ENCODE assay signal across 8 cellular contexts in the genomic region with DNA sequence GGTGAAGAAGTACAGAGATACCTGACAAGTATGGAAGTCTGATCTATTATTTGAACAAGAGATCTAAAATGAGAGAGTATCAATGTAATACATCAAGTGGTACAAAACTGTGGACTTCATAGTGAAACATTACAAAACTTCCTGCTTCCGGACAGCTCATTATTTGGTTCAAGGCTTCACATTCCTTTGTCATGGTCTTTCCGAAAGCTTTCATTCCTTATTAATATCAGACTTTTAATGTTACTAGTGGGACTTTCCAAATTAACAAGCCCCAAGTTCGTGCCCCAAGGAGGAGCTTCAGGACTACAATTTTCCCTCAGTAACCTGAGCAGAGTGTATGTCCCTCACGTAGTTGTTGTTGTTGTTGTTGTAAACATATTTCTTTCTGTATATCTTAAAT. TPM values are rescaled to one million over a fixed set of nuclear protein-coding genes. Genes with fewer than 3 reads are reported as not detected.
A peak's percentile ranks its signal among the peaks of the same experiment; 100 is the strongest.
DNase-seq lines count a peak whose midpoint lies in the region; ATAC-seq and TF ChIP-seq lines count a peak whose summit lies in the region.

No MANE protein-coding gene starts in this region.

- no peaks in the 10 kb centered on the region for H3K27me3 Mint-ChIP-seq in stimulated activated naive CD8-positive, alpha-beta T cell treated with anti-CD3 and anti-CD28 coated beads, Interleukin-15, Interleukin-2, amounts not matched to agents 100 ng/mL and 50 ng/mL, for 24 hours

- intact Hi-C loops in adrenal gland (cut with DNase I): no loop called here

- peak overlapping the region; percentile 73 for H3K27ac Mint-ChIP-seq in stimulated activated naive CD8-positive, alpha-beta T cell treated with anti-CD3 and anti-CD28 coated beads, Interleukin-15, Interleukin-2, amounts not matched to agents 100 ng/mL and 50 ng/mL, for 24 hours

- peak overlapping the region; percentile 88 for H3K4me3 Mint-ChIP-seq in stimulated activated naive CD8-positive, alpha-beta T cell treated with anti-CD3 and anti-CD28 coated beads, Interleukin-15, Interleukin-2, amounts not matched to agents 100 ng/mL and 50 ng/mL, for 24 hours

- DNase-seq in adrenal gland (peak in 1 of 7 donors; percentile 11), kidney epithelial cell (ENCODE audit: low read depth) (no peak), 8988T (no peak), NCI-H2107 (lab: John Stamatoyannopoulos, UW) (no peak)

- peak overlapping the region; percentile 76 for H3K9ac ChIP-seq in HUES64 (ENCODE audit: low read depth, low read length)

- TF ChIP-seq POLR2A in adrenal gland (IDR thresholded peaks at IDR 0.05): peak in 1 of 2 donors; percentile 55

- peaks cover 9% of the 10 kb centered on the region for H3K27me3 ChIP-seq in HUES64 (ENCODE audit: insufficient read depth, low read length)
- H3K27me3 ChIP-seq in adrenal gland: no peaks in the 10 kb centered on the region
- H3K27me3 ChIP-seq in kidney epithelial cell (ENCODE audit: control insufficient read depth, insufficient read depth, low read length): no peaks in the 10 kb centered on the region

- H3K4me3 ChIP-seq in HUES64 (ENCODE audit: low read length) (peak overlapping the region; percentile 82), adrenal gland (peak overlapping the region; percentile 85 to 98 (median 94)), kidney epithelial cell (ENCODE audit: low read depth, low read length) (peak overlapping the region; percentile 96)

- H3K4me1 ChIP-seq in HUES64 (ENCODE audit: insufficient read depth, low read length) (peaks cover 33% of the 10 kb centered on the region), adrenal gland (replicated peaks in 1 of 2) (peaks cover 31 to 58% of the 10 kb centered on the region in 2 donors)

- no peaks in the 10 kb centered on the region for H3K9me3 Mint-ChIP-seq in stimulated activated naive CD8-positive, alpha-beta T cell treated with anti-CD3 and anti-CD28 coated beads, Interleukin-15, Interleukin-2, amounts not matched to agents 100 ng/mL and 50 ng/mL, for 24 hours

- peaks cover 12% of the 10 kb centered on the region for H3K36me3 Mint-ChIP-seq in stimulated activated naive CD8-positive, alpha-beta T cell treated with anti-CD3 and anti-CD28 coated beads, Interleukin-15, Interleukin-2, amounts not matched to agents 100 ng/mL and 50 ng/mL, for 24 hours (ENCODE audit: low read depth)

- TF ChIP-seq CTCF in C4-2B (conservative IDR thresholded peaks at IDR 0.05) (no peak), adrenal gland (IDR thresholded peaks at IDR 0.05) (no peak), kidney epithelial cell (IDR thresholded peaks at IDR 0.05; ENCODE audit: insufficient read depth, low read length, poor library complexity, severe bottlenecking) (no peak)

- WGBS in HUES64: 66% methylated on average over 2 of the region's 4 CpGs
- 0 to 3% (median 0%) methylated on average over 4 of the region's 4 CpGs for WGBS in adrenal gland, 4 donors

- no peaks in the 10 kb centered on the region for H3K36me3 ChIP-seq in HUES64 (ENCODE audit: insufficient read depth, low read length)
- no peaks in the 10 kb centered on the region for H3K36me3 ChIP-seq in adrenal gland (replicated peaks in 1 of 2)
- no peaks in the 10 kb centered on the region for H3K36me3 ChIP-seq in kidney epithelial cell (ENCODE audit: control insufficient read depth, insufficient read depth, low read length)

- no peaks in the 10 kb centered on the region for H3K9me3 ChIP-seq in HUES64 (ENCODE audit: insufficient read depth, low read depth, low read length)
- no peaks in the 10 kb centered on the region for H3K9me3 ChIP-seq in adrenal gland (replicated peaks in 1 of 3)

- H3K4me1 Mint-ChIP-seq in stimulated activated naive CD8-positive, alpha-beta T cell treated with anti-CD3 and anti-CD28 coated beads, Interleukin-15, Interleukin-2, amounts not matched to agents 100 ng/mL and 50 ng/mL, for 24 hours (ENCODE audit: low read depth): peaks cover 57% of the 10 kb centered on the region

- H3K27ac ChIP-seq in C4-2B (peak overlapping the region; percentile 78), HUES64 (ENCODE audit: low read depth, low read length) (no peak overlapping the region), adrenal gland (peak overlapping the region; percentile 87 to 99 (median 94))

- ATAC-seq in GM21528 (IDR thresholded peaks at IDR 0.05; ENCODE audit: low FRiP score, unreplicated experiment): no peak

RNA-seq across cellular contexts. Expression of a gene that starts 1.2 kb away (rescaled TPM):
- 11.6 TPM for polyA plus RNA-seq in HUES64 (2013, experiment 1 of 2)
- polyA plus RNA-seq in HUES64 (2013, experiment 2 of 2): 9.3 TPM
- total RNA-seq in adrenal gland (10 to 100 TPM; 19.7 to 68.0 (median 26.9) TPM), kidney epithelial cell (28.9 and 32.7 TPM in 2 replicates)
- 10 to 100 TPM in 2 of 3 donors, 1 to 10 TPM in 1; 9.7 to 18.6 (median 14.6) TPM for polyA plus RNA-seq in adrenal gland

RNA-seq across cellular contexts. Expression of a gene that starts 36.7 kb away (rescaled TPM):
- polyA plus RNA-seq in HUES64 (2013, experiment 1 of 2): not detected
- polyA plus RNA-seq in HUES64 (2013, experiment 2 of 2): not detected
- total RNA-seq in adrenal gland (not detected), kidney epithelial cell (not detected in 2 replicates)
- not detected for polyA plus RNA-seq in adrenal gland
